Comparison of ENCODE assay signal across 1 cellular context in genomic region chr2:234135750-234136221, GRCh38.
TF ChIP-seq lines count a peak whose summit lies in the region.

No MANE protein-coding gene starts in this region.

TF ChIP-seq in IMR-90, 13 proteins besides CTCF, POLR2A, EP300 and RAD21 (continued from another document):
- TF ChIP-seq SMC3 (IDR thresholded peaks at IDR 0.05; ENCODE audit: low read depth, low read length) (peak; percentile 96), USF2 (IDR thresholded peaks at IDR 0.05; ENCODE audit: low read depth, low read length) (no peak), MAZ (IDR thresholded peaks at IDR 0.05; ENCODE audit: borderline replicate concordance, low read depth, low read length) (no peak), CEBPB (IDR thresholded peaks at IDR 0.05; ENCODE audit: low read depth, low read length) (no peak), BHLHE40 (IDR thresholded peaks at IDR 0.05; ENCODE audit: low read depth, low read length) (no peak)
TF ChIP-seq in IMR-90: peak in this region for 1.
